Comparison of ENCODE assay signal across 10 cellular contexts in genomic region chr10:50470798-50471582, GRCh38.
DNase-seq lines count a peak whose midpoint lies in the region; ATAC-seq and TF ChIP-seq lines count a peak whose summit lies in the region.
"Had no signal": no experiment of that assay in that cellular context is flagged by ENCODE, and none has a peak within 500 bp of the region (broad histone marks: within the 10 kb centered on the region; RNA-seq: fewer than 3 reads in every experiment).

No MANE protein-coding gene starts in this region.

- H3K9me3 Mint-ChIP-seq in CD14-positive monocyte, result peaks cover 0 to 3% (median 2%) of the 10 kb centered on the region in 7 donors

- in situ Hi-C loops in GM13977 (cut with MboI; ENCODE audit: low pct_unique_long_range_greater_than_20kb, low sequenced_read_pairs, unreplicated experiment), result no loop called here

- no peak overlapping the region for H3K4me3 ChIP-seq in adipocyte (ENCODE audit: low read length)
- H3K4me3 ChIP-seq: spleen had no signal

- H3K27me3 ChIP-seq in adipocyte (replicated peaks; ENCODE audit: control insufficient read depth, insufficient read depth, low read length), result no peaks in the 10 kb centered on the region
- H3K27me3 ChIP-seq: spleen had no signal

- no peaks in the 10 kb centered on the region for H3K9me3 ChIP-seq in adipocyte (ENCODE audit: control insufficient read depth, low read length)
- H3K9me3 ChIP-seq: spleen had no signal

- H3K4me1 Mint-ChIP-seq in CD14-positive monocyte, result peaks cover 38% of the 10 kb centered on the region

- peaks cover 3 to 8% of the 10 kb centered on the region in 2 donors for H3K36me3 Mint-ChIP-seq in CD14-positive monocyte

- peak overlapping the region in 1 of 7 donors; percentile 48 for H3K27ac Mint-ChIP-seq in CD14-positive monocyte

- no peak overlapping the region for H3K9ac ChIP-seq in adipocyte (ENCODE audit: low read length)

- H3K4me3 Mint-ChIP-seq in CD14-positive monocyte, result no peak overlapping the region
- H3K4me3 Mint-ChIP-seq: CD4-positive, alpha-beta memory T cell had no signal

- H3K4me1 ChIP-seq in adipocyte (ENCODE audit: control insufficient read depth, insufficient read depth, low read length), result peaks cover 21% of the 10 kb centered on the region

- H3K36me3 ChIP-seq in adipocyte (ENCODE audit: control insufficient read depth, insufficient read depth, low read length, severe bottlenecking), result no peaks in the 10 kb centered on the region
- H3K36me3 ChIP-seq: spleen had no signal

- TF ChIP-seq CTCF in CD14-positive monocyte (IDR thresholded peaks at IDR 0.05) (no peak), GM13977 (IDR thresholded peaks at IDR 0.05; ENCODE audit: extremely low read depth, insufficient read depth, missing control alignments) (no peak)

- intact Hi-C loops in CD14-positive monocyte (cut with micrococcal nuclease), result no loop called here

- peak; percentile 14 for ATAC-seq in GM21737 (IDR thresholded peaks at IDR 0.05; ENCODE audit: unreplicated experiment)

- H3K27me3 Mint-ChIP-seq in CD14-positive monocyte (ENCODE audit: low read depth in 3 of 3), result peaks cover 0 to 1% (median under 1%) of the 10 kb centered on the region in 3 donors
- H3K27me3 Mint-ChIP-seq: CD4-positive, alpha-beta memory T cell had no signal

- DNase-seq in A172 (ENCODE audit: low spot score) (peak; percentile 38), adipocyte (ENCODE audit: low read depth) (peak; percentile 26), kidney glomerular epithelial cell (lab: John Stamatoyannopoulos, UW) (peak; percentile 91), CD14-positive monocyte (ENCODE audit: low spot score) (no peak), GM13977 (ENCODE audit: low spot score) (no peak), DMS153 treated with DMSO at 0.1 percent for 48 hours (lab: John Stamatoyannopoulos, UW; ENCODE audit: unreplicated experiment) (no peak), mesenteric fat pad (ENCODE audit: low spot score) (no peak)
- DNase-seq: CD4-positive, alpha-beta memory T cell; spleen had no signal

Comparison
In these comparisons a context has a peak if more than half of its experiments do, and no peak if none do; other contexts are left out.
1. DNase-seq: peak in A172 (single experiment), adipocyte (single experiment) and kidney glomerular epithelial cell (single experiment); none in CD14-positive monocyte (single experiment), GM13977 (single experiment), DMS153 treated with DMSO at 0.1 percent for 48 hours (single experiment) and mesenteric fat pad (single experiment).